Comparison of ENCODE assay signal across 1 cellular context in the genomic region with DNA sequence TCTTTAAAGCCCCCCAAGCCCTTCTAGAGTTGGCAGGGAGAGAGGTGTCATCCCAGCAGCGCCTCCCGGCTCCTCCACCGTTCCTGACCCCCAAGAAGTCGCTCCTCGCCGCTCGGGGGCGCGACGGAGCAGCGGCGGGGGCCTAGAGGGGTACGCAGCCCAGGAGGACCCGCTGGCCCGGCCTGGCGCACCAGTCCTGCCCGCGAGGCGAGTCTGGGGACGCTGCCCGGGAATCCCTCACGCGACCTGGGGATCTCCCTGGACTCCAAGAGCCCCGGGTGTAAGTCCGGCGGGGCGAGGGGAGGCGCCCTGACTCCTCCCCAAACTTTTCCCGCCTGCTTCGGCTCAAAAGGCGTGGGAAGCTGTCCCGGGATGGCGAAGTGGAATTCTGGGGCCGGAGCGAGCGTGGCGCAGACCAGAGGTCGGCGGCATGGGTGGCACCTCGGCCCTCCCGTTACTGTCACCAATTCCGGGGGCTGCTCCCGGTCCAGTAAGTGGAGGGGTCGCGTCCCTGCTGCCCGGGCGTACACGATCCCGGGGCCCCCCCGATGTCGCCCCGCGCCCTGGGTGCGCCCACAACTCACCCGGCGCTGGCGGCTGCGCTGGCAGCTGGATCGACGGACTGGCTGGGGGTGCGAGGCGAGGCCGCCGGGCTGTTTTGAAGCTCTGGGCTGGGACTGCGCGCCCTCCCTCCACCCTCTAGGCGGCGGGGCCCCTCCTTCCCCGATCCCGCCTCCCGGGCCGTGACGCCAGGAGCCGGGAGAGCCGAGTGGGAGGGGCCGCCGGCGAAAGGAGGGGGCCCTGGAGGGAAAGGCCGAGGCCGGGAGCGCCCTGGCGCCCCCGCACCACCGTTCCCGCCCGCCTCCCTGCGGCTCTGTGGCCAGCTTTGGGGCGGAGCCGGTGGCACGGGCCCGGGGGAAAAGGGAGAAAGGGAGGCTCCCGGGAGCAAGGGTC.
A peak's percentile ranks its signal among the peaks of the same experiment; 100 is the strongest.
TF ChIP-seq lines count a peak whose summit lies in the region.

A gene with protein sequence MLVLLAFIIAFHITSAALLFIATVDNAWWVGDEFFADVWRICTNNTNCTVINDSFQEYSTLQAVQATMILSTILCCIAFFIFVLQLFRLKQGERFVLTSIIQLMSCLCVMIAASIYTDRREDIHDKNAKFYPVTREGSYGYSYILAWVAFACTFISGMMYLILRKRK (minus strand): TSS at position 634 of the 954 bp plus-strand sequence. CDS start 32,981 bp downstream, outside the sequence.

TF ChIP-seq in HepG2, 621 proteins besides CTCF, POLR2A, EP300 and RAD21 (continued from another document and continues in another):
- TF ChIP-seq, protein P1, sequence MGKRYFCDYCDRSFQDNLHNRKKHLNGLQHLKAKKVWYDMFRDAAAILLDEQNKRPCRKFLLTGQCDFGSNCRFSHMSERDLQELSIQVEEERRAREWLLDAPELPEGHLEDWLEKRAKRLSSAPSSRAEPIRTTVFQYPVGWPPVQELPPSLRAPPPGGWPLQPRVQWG (CRISPR knock-in tag; IDR thresholded peaks at IDR 0.05; ENCODE audit: borderline replicate concordance, low read depth), result no peak
- peak; percentile 87 for TF ChIP-seq ARNTL (CRISPR knock-in tag; IDR thresholded peaks at IDR 0.05)
- no peak for TF ChIP-seq PCBP2 (optimal IDR thresholded peaks at IDR 0.05; ENCODE audit: low read depth, low read length, poor library complexity, severe bottlenecking)
- peak; percentile 87; the same call in 1 of the 2 replicates for TF ChIP-seq ZNF225 (CRISPR knock-in tag; IDR thresholded peaks at IDR 0.05)
- peak; percentile 63; the same call in 1 of the 2 replicates for TF ChIP-seq RXRB (CRISPR knock-in tag; IDR thresholded peaks at IDR 0.05; ENCODE audit: borderline replicate concordance)
- peak; percentile 90; the same call in 1 of the 2 replicates for TF ChIP-seq HOXA5 (CRISPR knock-in tag; IDR thresholded peaks at IDR 0.05)
- no peak for TF ChIP-seq ONECUT2 (CRISPR knock-in tag; IDR thresholded peaks at IDR 0.05)
- TF ChIP-seq FOXM1 (CRISPR knock-in tag; IDR thresholded peaks at IDR 0.05), result 0 out of 2 replicates have a peak, but pooled peaks have one; percentile 70
- peak; percentile 47; the same call in 1 of the 2 replicates for TF ChIP-seq ETV5 (CRISPR knock-in tag; IDR thresholded peaks at IDR 0.05; ENCODE audit: borderline replicate concordance)
- TF ChIP-seq, protein P2, sequence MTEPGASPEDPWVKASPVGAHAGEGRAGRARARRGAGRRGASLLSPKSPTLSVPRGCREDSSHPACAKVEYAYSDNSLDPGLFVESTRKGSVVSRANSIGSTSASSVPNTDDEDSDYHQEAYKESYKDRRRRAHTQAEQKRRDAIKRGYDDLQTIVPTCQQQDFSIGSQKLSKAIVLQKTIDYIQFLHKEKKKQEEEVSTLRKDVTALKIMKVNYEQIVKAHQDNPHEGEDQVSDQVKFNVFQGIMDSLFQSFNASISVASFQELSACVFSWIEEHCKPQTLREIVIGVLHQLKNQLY (CRISPR knock-in tag; IDR thresholded peaks at IDR 0.05), result 0 out of 2 replicates have a peak, but pooled peaks have one; percentile 10
- TF ChIP-seq RARG (CRISPR knock-in tag; IDR thresholded peaks at IDR 0.05; ENCODE audit: low read depth), result peak; percentile 93
- TF ChIP-seq, protein P3, sequence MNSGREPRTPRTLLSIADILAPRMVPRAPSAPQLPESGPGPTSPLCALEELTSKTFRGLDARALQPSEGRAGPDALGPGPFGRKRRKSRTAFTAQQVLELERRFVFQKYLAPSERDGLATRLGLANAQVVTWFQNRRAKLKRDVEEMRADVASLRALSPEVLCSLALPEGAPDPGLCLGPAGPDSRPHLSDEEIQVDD (CRISPR knock-in tag; IDR thresholded peaks at IDR 0.05; ENCODE audit: borderline replicate concordance), result 0 out of 2 replicates have a peak, but pooled peaks have one; percentile 55
- TF ChIP-seq, protein P4, sequence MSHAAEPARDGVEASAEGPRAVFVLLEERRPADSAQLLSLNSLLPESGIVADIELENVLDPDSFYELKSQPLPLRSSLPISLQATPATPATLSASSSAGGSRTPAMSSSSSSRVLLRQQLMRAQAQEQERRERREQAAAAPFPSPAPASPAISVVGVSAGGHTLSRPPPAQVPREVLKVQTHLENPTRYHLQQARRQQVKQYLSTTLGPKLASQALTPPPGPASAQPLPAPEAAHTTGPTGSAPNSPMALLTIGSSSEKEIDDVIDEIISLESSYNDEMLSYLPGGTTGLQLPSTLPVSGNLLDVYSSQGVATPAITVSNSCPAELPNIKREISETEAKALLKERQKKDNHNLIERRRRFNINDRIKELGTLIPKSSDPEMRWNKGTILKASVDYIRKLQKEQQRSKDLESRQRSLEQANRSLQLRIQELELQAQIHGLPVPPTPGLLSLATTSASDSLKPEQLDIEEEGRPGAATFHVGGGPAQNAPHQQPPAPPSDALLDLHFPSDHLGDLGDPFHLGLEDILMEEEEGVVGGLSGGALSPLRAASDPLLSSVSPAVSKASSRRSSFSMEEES (CRISPR knock-in tag; IDR thresholded peaks at IDR 0.05), result peak; percentile 11; the same call in 1 of the 2 replicates
- peak; percentile 83 for TF ChIP-seq TAF1 (CRISPR knock-in tag; IDR thresholded peaks at IDR 0.05)
- TF ChIP-seq GFI1 (CRISPR knock-in tag; IDR thresholded peaks at IDR 0.05; ENCODE audit: borderline replicate concordance), result peak; percentile 73; the same call in 1 of the 2 replicates
- TF ChIP-seq ZNF567 (CRISPR knock-in tag; IDR thresholded peaks at IDR 0.05; ENCODE audit: borderline replicate concordance), result peak; percentile 77; the same call in 1 of the 2 replicates
- TF ChIP-seq, protein P5, sequence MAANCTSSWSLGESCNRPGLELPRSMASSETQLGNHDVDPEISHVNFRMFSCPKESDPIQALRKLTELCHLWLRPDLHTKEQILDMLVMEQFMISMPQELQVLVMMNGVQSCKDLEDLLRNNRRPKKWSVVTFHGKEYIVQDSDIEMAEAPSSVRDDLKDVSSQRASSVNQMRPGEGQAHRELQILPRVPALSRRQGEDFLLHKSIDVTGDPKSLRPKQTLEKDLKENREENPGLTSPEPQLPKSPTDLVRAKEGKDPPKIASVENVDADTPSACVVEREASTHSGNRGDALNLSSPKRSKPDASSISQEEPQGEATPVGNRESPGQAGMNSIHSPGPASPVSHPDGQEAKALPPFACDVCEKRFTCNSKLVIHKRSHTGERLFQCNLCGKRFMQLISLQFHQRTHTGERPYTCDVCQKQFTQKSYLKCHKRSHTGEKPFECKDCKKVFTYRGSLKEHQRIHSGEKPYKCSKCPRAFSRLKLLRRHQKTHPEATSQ (CRISPR knock-in tag; IDR thresholded peaks at IDR 0.05; ENCODE audit: borderline replicate concordance), result no peak
- TF ChIP-seq PAWR (CRISPR knock-in tag; IDR thresholded peaks at IDR 0.05; ENCODE audit: borderline replicate concordance), result no peak; the same call in 1 of the 2 replicates
- TF ChIP-seq NR1H2 (CRISPR knock-in tag; IDR thresholded peaks at IDR 0.05; ENCODE audit: borderline replicate concordance, low read depth), result no peak
- TF ChIP-seq, protein P6, sequence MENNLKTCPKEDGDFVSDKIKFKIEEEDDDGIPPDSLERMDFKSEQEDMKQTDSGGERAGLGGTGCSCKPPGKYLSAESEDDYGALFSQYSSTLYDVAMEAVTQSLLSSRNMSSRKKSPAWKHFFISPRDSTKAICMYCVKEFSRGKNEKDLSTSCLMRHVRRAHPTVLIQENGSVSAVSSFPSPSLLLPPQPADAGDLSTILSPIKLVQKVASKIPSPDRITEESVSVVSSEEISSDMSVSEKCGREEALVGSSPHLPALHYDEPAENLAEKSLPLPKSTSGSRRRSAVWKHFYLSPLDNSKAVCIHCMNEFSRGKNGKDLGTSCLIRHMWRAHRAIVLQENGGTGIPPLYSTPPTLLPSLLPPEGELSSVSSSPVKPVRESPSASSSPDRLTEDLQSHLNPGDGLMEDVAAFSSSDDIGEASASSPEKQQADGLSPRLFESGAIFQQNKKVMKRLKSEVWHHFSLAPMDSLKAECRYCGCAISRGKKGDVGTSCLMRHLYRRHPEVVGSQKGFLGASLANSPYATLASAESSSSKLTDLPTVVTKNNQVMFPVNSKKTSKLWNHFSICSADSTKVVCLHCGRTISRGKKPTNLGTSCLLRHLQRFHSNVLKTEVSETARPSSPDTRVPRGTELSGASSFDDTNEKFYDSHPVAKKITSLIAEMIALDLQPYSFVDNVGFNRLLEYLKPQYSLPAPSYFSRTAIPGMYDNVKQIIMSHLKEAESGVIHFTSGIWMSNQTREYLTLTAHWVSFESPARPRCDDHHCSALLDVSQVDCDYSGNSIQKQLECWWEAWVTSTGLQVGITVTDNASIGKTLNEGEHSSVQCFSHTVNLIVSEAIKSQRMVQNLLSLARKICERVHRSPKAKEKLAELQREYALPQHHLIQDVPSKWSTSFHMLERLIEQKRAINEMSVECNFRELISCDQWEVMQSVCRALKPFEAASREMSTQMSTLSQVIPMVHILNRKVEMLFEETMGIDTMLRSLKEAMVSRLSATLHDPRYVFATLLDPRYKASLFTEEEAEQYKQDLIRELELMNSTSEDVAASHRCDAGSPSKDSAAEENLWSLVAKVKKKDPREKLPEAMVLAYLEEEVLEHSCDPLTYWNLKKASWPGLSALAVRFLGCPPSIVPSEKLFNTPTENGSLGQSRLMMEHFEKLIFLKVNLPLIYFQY (CRISPR knock-in tag; IDR thresholded peaks at IDR 0.05; ENCODE audit: borderline replicate concordance), result peak; percentile 76; the same call in 1 of the 2 replicates
- TF ChIP-seq, protein P7, sequence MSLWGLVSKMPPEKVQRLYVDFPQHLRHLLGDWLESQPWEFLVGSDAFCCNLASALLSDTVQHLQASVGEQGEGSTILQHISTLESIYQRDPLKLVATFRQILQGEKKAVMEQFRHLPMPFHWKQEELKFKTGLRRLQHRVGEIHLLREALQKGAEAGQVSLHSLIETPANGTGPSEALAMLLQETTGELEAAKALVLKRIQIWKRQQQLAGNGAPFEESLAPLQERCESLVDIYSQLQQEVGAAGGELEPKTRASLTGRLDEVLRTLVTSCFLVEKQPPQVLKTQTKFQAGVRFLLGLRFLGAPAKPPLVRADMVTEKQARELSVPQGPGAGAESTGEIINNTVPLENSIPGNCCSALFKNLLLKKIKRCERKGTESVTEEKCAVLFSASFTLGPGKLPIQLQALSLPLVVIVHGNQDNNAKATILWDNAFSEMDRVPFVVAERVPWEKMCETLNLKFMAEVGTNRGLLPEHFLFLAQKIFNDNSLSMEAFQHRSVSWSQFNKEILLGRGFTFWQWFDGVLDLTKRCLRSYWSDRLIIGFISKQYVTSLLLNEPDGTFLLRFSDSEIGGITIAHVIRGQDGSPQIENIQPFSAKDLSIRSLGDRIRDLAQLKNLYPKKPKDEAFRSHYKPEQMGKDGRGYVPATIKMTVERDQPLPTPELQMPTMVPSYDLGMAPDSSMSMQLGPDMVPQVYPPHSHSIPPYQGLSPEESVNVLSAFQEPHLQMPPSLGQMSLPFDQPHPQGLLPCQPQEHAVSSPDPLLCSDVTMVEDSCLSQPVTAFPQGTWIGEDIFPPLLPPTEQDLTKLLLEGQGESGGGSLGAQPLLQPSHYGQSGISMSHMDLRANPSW (CRISPR knock-in tag; IDR thresholded peaks at IDR 0.05; ENCODE audit: borderline replicate concordance), result no peak
- TF ChIP-seq KLF6 (CRISPR knock-in tag; IDR thresholded peaks at IDR 0.05), result peak; percentile 74; the same call in 1 of the 2 replicates
- peak; percentile 76; the same call in 1 of the 2 replicates for TF ChIP-seq IRX3 (CRISPR knock-in tag; IDR thresholded peaks at IDR 0.05; ENCODE audit: borderline replicate concordance, low read depth)
- TF ChIP-seq, protein P8, sequence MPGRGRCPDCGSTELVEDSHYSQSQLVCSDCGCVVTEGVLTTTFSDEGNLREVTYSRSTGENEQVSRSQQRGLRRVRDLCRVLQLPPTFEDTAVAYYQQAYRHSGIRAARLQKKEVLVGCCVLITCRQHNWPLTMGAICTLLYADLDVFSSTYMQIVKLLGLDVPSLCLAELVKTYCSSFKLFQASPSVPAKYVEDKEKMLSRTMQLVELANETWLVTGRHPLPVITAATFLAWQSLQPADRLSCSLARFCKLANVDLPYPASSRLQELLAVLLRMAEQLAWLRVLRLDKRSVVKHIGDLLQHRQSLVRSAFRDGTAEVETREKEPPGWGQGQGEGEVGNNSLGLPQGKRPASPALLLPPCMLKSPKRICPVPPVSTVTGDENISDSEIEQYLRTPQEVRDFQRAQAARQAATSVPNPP (CRISPR knock-in tag; IDR thresholded peaks at IDR 0.05), result no peak
- peak; percentile 39; the same call in 1 of the 2 replicates for TF ChIP-seq BCL6 (CRISPR knock-in tag; IDR thresholded peaks at IDR 0.05)
- TF ChIP-seq GABPB1 (CRISPR knock-in tag; IDR thresholded peaks at IDR 0.05), result peak; percentile 84
- TF ChIP-seq MAZ (IDR thresholded peaks at IDR 0.05; ENCODE audit: borderline replicate concordance, low read depth, low read length), result peak; percentile 97
- peak; percentile 96 for TF ChIP-seq MAZ (CRISPR knock-in tag; IDR thresholded peaks at IDR 0.05; ENCODE audit: low read depth)
- peak; percentile 94; the same call in 1 of the 2 replicates for TF ChIP-seq ISX (CRISPR knock-in tag; conservative IDR thresholded peaks at IDR 0.05)
- TF ChIP-seq ZIK1 (CRISPR knock-in tag; IDR thresholded peaks at IDR 0.05; ENCODE audit: borderline replicate concordance, low read depth), result peak; percentile 76; the same call in 1 of the 2 replicates
- TF ChIP-seq, protein P9, sequence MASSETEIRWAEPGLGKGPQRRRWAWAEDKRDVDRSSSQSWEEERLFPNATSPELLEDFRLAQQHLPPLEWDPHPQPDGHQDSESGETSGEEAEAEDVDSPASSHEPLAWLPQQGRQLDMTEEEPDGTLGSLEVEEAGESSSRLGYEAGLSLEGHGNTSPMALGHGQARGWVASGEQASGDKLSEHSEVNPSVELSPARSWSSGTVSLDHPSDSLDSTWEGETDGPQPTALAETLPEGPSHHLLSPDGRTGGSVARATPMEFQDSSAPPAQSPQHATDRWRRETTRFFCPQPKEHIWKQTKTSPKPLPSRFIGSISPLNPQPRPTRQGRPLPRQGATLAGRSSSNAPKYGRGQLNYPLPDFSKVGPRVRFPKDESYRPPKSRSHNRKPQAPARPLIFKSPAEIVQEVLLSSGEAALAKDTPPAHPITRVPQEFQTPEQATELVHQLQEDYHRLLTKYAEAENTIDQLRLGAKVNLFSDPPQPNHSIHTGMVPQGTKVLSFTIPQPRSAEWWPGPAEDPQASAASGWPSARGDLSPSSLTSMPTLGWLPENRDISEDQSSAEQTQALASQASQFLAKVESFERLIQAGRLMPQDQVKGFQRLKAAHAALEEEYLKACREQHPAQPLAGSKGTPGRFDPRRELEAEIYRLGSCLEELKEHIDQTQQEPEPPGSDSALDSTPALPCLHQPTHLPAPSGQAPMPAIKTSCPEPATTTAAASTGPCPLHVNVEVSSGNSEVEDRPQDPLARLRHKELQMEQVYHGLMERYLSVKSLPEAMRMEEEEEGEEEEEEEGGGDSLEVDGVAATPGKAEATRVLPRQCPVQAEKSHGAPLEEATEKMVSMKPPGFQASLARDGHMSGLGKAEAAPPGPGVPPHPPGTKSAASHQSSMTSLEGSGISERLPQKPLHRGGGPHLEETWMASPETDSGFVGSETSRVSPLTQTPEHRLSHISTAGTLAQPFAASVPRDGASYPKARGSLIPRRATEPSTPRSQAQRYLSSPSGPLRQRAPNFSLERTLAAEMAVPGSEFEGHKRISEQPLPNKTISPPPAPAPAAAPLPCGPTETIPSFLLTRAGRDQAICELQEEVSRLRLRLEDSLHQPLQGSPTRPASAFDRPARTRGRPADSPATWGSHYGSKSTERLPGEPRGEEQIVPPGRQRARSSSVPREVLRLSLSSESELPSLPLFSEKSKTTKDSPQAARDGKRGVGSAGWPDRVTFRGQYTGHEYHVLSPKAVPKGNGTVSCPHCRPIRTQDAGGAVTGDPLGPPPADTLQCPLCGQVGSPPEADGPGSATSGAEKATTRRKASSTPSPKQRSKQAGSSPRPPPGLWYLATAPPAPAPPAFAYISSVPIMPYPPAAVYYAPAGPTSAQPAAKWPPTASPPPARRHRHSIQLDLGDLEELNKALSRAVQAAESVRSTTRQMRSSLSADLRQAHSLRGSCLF (CRISPR knock-in tag; IDR thresholded peaks at IDR 0.05; ENCODE audit: borderline replicate concordance), result no peak
- no peak for TF ChIP-seq MAFG (CRISPR knock-in tag; IDR thresholded peaks at IDR 0.05)
- TF ChIP-seq HNRNPLL (IDR thresholded peaks at IDR 0.05; ENCODE audit: low read depth, low read length, poor library complexity, severe bottlenecking), result peak; percentile 90
